Comparison of ENCODE assay signal across 14 cellular contexts in genomic region chr16:736936-737481, GRCh38. TPM values are rescaled to one million over a fixed set of nuclear protein-coding genes. Genes with fewer than 3 reads are reported as not detected.
A peak's percentile ranks its signal among the peaks of the same experiment; 100 is the strongest.
DNase-seq lines count a peak whose midpoint lies in the region; ATAC-seq and TF ChIP-seq lines count a peak whose summit lies in the region.
"Had no signal": no experiment of that assay in that cellular context is flagged by ENCODE, and none has a peak within 500 bp of the region (broad histone marks: within the 10 kb centered on the region; RNA-seq: fewer than 3 reads in every experiment).

No MANE protein-coding gene starts in this region.

- H3K27me3 ChIP-seq in BLaER1 (no peaks in the 10 kb centered on the region), HL-60 (ENCODE audit: insufficient read depth, poor library complexity, severe bottlenecking) (no peaks in the 10 kb centered on the region)

- no peaks in the 10 kb centered on the region for H3K9me3 ChIP-seq in BLaER1
- H3K9me3 ChIP-seq: Caco-2 had no signal

- H3K27me3 Mint-ChIP-seq in neural crest cell (ENCODE audit: low read depth) (no peaks in the 10 kb centered on the region), HFFc6 (ENCODE audit: insufficient read depth) (peaks cover 2% of the 10 kb centered on the region; the same call in 1 of the 2 replicates)
- no peaks in the 10 kb centered on the region for H3K27me3 Mint-ChIP-seq in activated naive CD4-positive, alpha-beta T cell treated with anti-CD3 and anti-CD28 coated beads, Interleukin-2, amount 10 ng/mL, durations not matched to agents 7 days and 5 days

- DNase-seq in HL-60 (ENCODE audit: low read depth in 1 of 2, low spot score in 1 of 2) (no peak), RWPE1 (ENCODE audit: low spot score) (no peak), neural crest cell (ENCODE audit: low read depth, low spot score) (no peak), HFFc6 (no peak), NCI-H526 treated with DMSO at 0.1 percent for 48 hours (lab: John Stamatoyannopoulos, UW) (no peak)
- no peak for DNase-seq in activated naive CD4-positive, alpha-beta T cell treated with anti-CD3 and anti-CD28 coated beads, Interleukin-2, amount 10 ng/mL, durations not matched to agents 7 days and 5 days
- DNase-seq: Caco-2, HCEC 1CT, Kasumi-1, NCI-H1436, NCI-H2029 treated with DMSO at 0.1 percent for 48 hours, NCI-H510A treated with DMSO at 0.1 percent for 48 hours had no signal

- peaks cover 52% of the 10 kb centered on the region for H3K36me3 ChIP-seq in BLaER1

- POLR2A ChIA-PET in RWPE1 (lab: Yijun Ruan, JAX; ENCODE audit: low non-redundant PET), result interaction anchor here (0.6 kb wide), 1 partner anchor 12 kb away, joined by 3 read pairs; no protein-coding TSS in a partner anchor

- H3K27ac Mint-ChIP-seq in neural crest cell (ENCODE audit: unreplicated experiment) (no peak overlapping the region), HFFc6 (no peak overlapping the region)
- H3K27ac Mint-ChIP-seq in activated naive CD4-positive, alpha-beta T cell treated with anti-CD3 and anti-CD28 coated beads, Interleukin-2, amount 10 ng/mL, durations not matched to agents 7 days and 5 days, result no peak overlapping the region

- no peak for ATAC-seq in HG03097 (IDR thresholded peaks at IDR 0.05; ENCODE audit: low FRiP score, unreplicated experiment)

- H3K4me1 Mint-ChIP-seq in neural crest cell (no peaks in the 10 kb centered on the region), HFFc6 (ENCODE audit: low read depth) (peaks cover 12% of the 10 kb centered on the region; the same call in 1 of the 2 replicates)
- peaks cover 28% of the 10 kb centered on the region for H3K4me1 Mint-ChIP-seq in activated naive CD4-positive, alpha-beta T cell treated with anti-CD3 and anti-CD28 coated beads, Interleukin-2, amount 10 ng/mL, durations not matched to agents 7 days and 5 days

- peak overlapping the region; percentile 99 for H3K4me2 ChIP-seq in BLaER1

- TF ChIP-seq CTCF in HL-60 (IDR thresholded peaks at IDR 0.05; ENCODE audit: insufficient read depth, low read length) (no peak), RWPE1 (conservative IDR thresholded peaks at IDR 0.05; ENCODE audit: low read depth) (no peak), neural crest cell (conservative IDR thresholded peaks at IDR 0.05) (no peak), HFFc6 (IDR thresholded peaks at IDR 0.05) (no peak)

- peaks cover 90% of the 10 kb centered on the region for H3K4me1 ChIP-seq in BLaER1
- H3K4me1 ChIP-seq: Caco-2 had no signal

- H3K4me3 ChIP-seq in BLaER1 (peak overlapping the region; percentile 67), HL-60 (replicated peaks; ENCODE audit: insufficient read depth, low read length) (no peak overlapping the region)

- peaks cover 40% of the 10 kb centered on the region for H4K20me1 ChIP-seq in BLaER1

- H3K9ac ChIP-seq in BLaER1, result peak overlapping the region; percentile 87

- peak overlapping the region; percentile 89 for H3K27ac ChIP-seq in BLaER1
- H3K27ac ChIP-seq in HL-60 (replicated peaks), result peak overlapping the region; percentile 44
- H3K27ac ChIP-seq in RWPE1, result peak overlapping the region; percentile 81

- H3K4me3 Mint-ChIP-seq in neural crest cell (peak overlapping the region; percentile 54), HFFc6 (no peak overlapping the region)
- H3K4me3 Mint-ChIP-seq in activated naive CD4-positive, alpha-beta T cell treated with anti-CD3 and anti-CD28 coated beads, Interleukin-2, amount 10 ng/mL, durations not matched to agents 7 days and 5 days, result no peak overlapping the region

- H3K9me3 Mint-ChIP-seq in neural crest cell (no peaks in the 10 kb centered on the region), HFFc6 (no peaks in the 10 kb centered on the region)
- no peaks in the 10 kb centered on the region for H3K9me3 Mint-ChIP-seq in activated naive CD4-positive, alpha-beta T cell treated with anti-CD3 and anti-CD28 coated beads, Interleukin-2, amount 10 ng/mL, durations not matched to agents 7 days and 5 days

- CTCF ChIA-PET in RWPE1 (lab: Yijun Ruan, JAX), result interaction anchor here (0.9 to 1.4 kb wide), 3 partner anchors 9 to 49 kb away, joined by 3 to 8 read pairs (median 4); no protein-coding TSS in a partner anchor
- CTCF ChIA-PET in activated naive CD4-positive, alpha-beta T cell treated with anti-CD3 and anti-CD28 coated beads, Interleukin-2, amount 10 ng/mL, durations not matched to agents 7 days and 5 days (lab: Charles Lee), result interaction anchor here (1.4 to 1.5 kb wide), 3 partner anchors 11 to 16 kb away, joined by 3 to 4 read pairs (median 3); partner anchors contain the start of genes ANTKMT and CCDC78

- H3K36me3 Mint-ChIP-seq in neural crest cell (ENCODE audit: low read depth), result no peaks in the 10 kb centered on the region
- H3K36me3 Mint-ChIP-seq in HFFc6 (ENCODE audit: low read depth), result peaks cover 9% of the 10 kb centered on the region; the same call in 1 of the 2 replicates
- peaks cover 14% of the 10 kb centered on the region for H3K36me3 Mint-ChIP-seq in activated naive CD4-positive, alpha-beta T cell treated with anti-CD3 and anti-CD28 coated beads, Interleukin-2, amount 10 ng/mL, durations not matched to agents 7 days and 5 days

RNA-seq across cellular contexts. Expression of gene CIAO3, which starts 3.8 kb away (rescaled TPM):
- total RNA-seq in neural crest cell, result 42.1 and 45.9 TPM in 2 replicates
- 10 to 100 TPM; 16.9 to 20.5 (median 18.0) TPM for total RNA-seq in HFFc6 (2021; fragmentation: NEBNext Ultra II Directional; extraction: Animal tissue kit (Norgen Biotek cat#: 25700))

RNA-seq across cellular contexts. Expression of gene HAGHL, which starts 10.1 kb away (rescaled TPM):
- 15.0 and 15.4 TPM in 2 replicates for total RNA-seq in neural crest cell
- 10 to 100 TPM; 11.4 to 16.6 (median 14.1) TPM for total RNA-seq in HFFc6 (2021; fragmentation: NEBNext Ultra II Directional; extraction: Animal tissue kit (Norgen Biotek cat#: 25700))

RNA-seq across cellular contexts. Expression of gene CCDC78, which starts 10.8 kb away (rescaled TPM):
- total RNA-seq in neural crest cell, result 7.0 and 7.2 TPM in 2 replicates
- total RNA-seq in HFFc6 (2021; fragmentation: NEBNext Ultra II Directional; extraction: Animal tissue kit (Norgen Biotek cat#: 25700)), result 1 to 10 TPM; 2.2 to 4.1 (median 3.4) TPM

RNA-seq across cellular contexts. Expression of gene ANTKMT, which starts 16.1 kb away (rescaled TPM):
- 51.1 and 52.7 TPM in 2 replicates for total RNA-seq in neural crest cell
- 10 to 100 TPM; 50.1 to 57.7 (median 54.7) TPM for total RNA-seq in HFFc6 (2021; fragmentation: NEBNext Ultra II Directional; extraction: Animal tissue kit (Norgen Biotek cat#: 25700))

RNA-seq across cellular contexts. Expression of gene METRN, which starts 22.1 kb away (rescaled TPM):
- 210 and 224 TPM in 2 replicates for total RNA-seq in neural crest cell
- 100 to 1,000 TPM in 1 of 6 experiments, 10 to 100 TPM in 5; 61.5 to 103 (median 70.4) TPM for total RNA-seq in HFFc6 (2021; fragmentation: NEBNext Ultra II Directional; extraction: Animal tissue kit (Norgen Biotek cat#: 25700))
